7 cellular contexts compared by ENCODE assay signal in the genomic region with DNA sequence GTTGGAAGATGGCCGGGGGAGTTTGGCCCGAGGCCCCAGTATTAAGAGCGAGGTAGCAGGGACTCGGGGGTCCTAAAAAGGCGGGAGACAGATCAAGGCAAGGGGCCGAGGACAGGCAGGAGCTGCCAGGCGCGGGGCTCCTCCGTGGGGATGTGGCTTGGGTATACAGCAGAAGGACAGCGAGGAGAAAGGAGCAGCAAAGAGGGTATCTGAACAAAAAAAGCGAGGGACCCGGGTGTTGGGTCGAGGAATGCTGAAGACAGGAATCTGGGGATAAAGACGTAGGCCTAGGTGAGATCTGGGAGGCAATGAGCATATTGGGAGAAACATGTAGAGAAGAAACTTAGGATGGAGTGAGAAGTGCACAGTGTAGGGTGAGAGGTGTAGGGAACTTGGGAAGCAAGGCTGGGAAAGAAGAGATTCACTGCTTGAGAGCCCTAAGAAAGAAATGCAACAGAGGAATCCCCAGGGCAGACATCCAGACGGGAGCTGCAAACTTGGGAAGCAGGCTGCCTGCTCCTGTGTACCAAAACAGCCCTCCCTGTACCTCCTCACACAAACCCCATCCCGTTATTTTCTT. TPM values are rescaled to one million over a fixed set of nuclear protein-coding genes. Genes with fewer than 3 reads are reported as not detected.
DNase-seq lines count a peak whose midpoint lies in the region; ATAC-seq and TF ChIP-seq lines count a peak whose summit lies in the region.

No MANE protein-coding gene starts in this region.

- H3K27me3 Mint-ChIP-seq in naive thymus-derived CD8-positive, alpha-beta T cell = no peaks in the 10 kb centered on the region

- peak overlapping the region; percentile 82 to 94 (median 88) for H3K27ac Mint-ChIP-seq in naive thymus-derived CD8-positive, alpha-beta T cell

- H3K27me3 ChIP-seq in esophagus (ENCODE audit: control insufficient read depth in 1 of 2, insufficient read depth in 2 of 2, low read length in 2 of 2) = no peaks in the 10 kb centered on the region

- peak; percentile 21 for DNase-seq in RWPE1 (ENCODE audit: low spot score)
- DNase-seq in naive thymus-derived CD8-positive, alpha-beta T cell = peak in 1 of 10 donors; percentile 41
- DNase-seq in stimulated activated CD4-positive, alpha-beta T cell treated with anti-CD3 and anti-CD28 coated beads, Interleukin-4, amount 100 ng/mL, for 1 hour = no peak
- DNase-seq in stimulated activated CD4-positive, alpha-beta T cell treated with anti-CD3 and anti-CD28 coated beads, Interleukin-12 subunit alpha, Interleukin-12 subunit beta, amount 100 ng/mL, for 4 hours = no peak

- CTCF ChIA-PET in HEK293 (lab: Yijun Ruan, JAX) = interaction anchor here (1.0 to 2.7 kb wide), 4 partner anchors 12 to 33 kb away, joined by 3 to 17 read pairs (median 8); partner anchors contain the start of gene SUOX
- CTCF ChIA-PET in RWPE1 (lab: Yijun Ruan, JAX) = interaction anchor here (2.0 to 2.1 kb wide), 2 partner anchors 11 to 12 kb away, joined by 5 to 10 read pairs; partner anchors contain the start of gene SUOX

- H3K4me3 ChIP-seq in GM08714 (ENCODE audit: low read length) (peak overlapping the region; percentile 95), HEK293 (ENCODE audit: low read depth, low read length) (peak overlapping the region; percentile 51), esophagus (ENCODE audit: low read depth in 1 of 2, low read length in 2 of 2) (peak overlapping the region; percentile 57 to 89)

- H3K36me3 ChIP-seq in HEK293 (ENCODE audit: control insufficient read depth in 2 of 2, insufficient read depth in 1 of 2, low read length in 2 of 2) = peaks cover 0 to 19% of the 10 kb centered on the region in 2 experiments; a peak in 2 of 3 replicates
- peaks cover 0 to 11% of the 10 kb centered on the region in 2 donors for H3K36me3 ChIP-seq in esophagus (ENCODE audit: control insufficient read depth in 2 of 2, insufficient read depth in 2 of 2, low read length in 1 of 2)

- ATAC-seq in naive thymus-derived CD8-positive, alpha-beta T cell = peak; percentile 26 to 50

- 3 to 5% methylated on average over 16 of the region's 16 CpGs for WGBS in esophagus, 2 donors

- H3K4me1 ChIP-seq in HEK293 (ENCODE audit: control insufficient read depth, insufficient read depth, low read length) (no peaks in the 10 kb centered on the region; the same call in 1 of the 2 replicates), esophagus (ENCODE audit: control insufficient read depth in 2 of 2, insufficient read depth in 2 of 2, low read length in 1 of 2) (peaks cover 0 to 4% of the 10 kb centered on the region in 2 donors)

- TF ChIP-seq CTCF in HEK293 (tag by site-specific recombination; IDR thresholded peaks at IDR 0.05) (no peak), RWPE1 (conservative IDR thresholded peaks at IDR 0.05; ENCODE audit: low read depth) (no peak)

- POLR2A ChIA-PET in HEK293 (lab: Yijun Ruan, JAX) = interaction anchor here (1.2 to 3.2 kb wide), 4 partner anchors 11 to 279 kb away, joined by 4 to 48 read pairs (median 8); partner anchors contain the start of genes CD63, PA2G4, PYM1 and SUOX
- POLR2A ChIA-PET in RWPE1 (lab: Yijun Ruan, JAX; ENCODE audit: low non-redundant PET) = interaction anchor here (1.2 kb wide), 1 partner anchor 11 kb away, joined by 4 read pairs; the partner anchor contains the start of gene SUOX
- POLR2A ChIA-PET in naive thymus-derived CD8-positive, alpha-beta T cell (lab: Charles Lee) = interaction anchor here (1.0 to 2.1 kb wide), 8 partner anchors 11 to 269 kb away, joined by 3 to 19 read pairs (median 6); partner anchors contain the start of genes PA2G4 and RAB5B

- H3K36me3 Mint-ChIP-seq in naive thymus-derived CD8-positive, alpha-beta T cell = peaks cover 0 to 11% (median 4%) of the 10 kb centered on the region in 3 donors

- peaks cover 13 to 30% (median 25%) of the 10 kb centered on the region in 4 donors for H3K4me1 Mint-ChIP-seq in naive thymus-derived CD8-positive, alpha-beta T cell

- H3K9me3 ChIP-seq in HEK293 (ENCODE audit: control insufficient read depth, insufficient read depth, low read depth, low read length) (no peaks in the 10 kb centered on the region), esophagus (ENCODE audit: control insufficient read depth in 2 of 2, insufficient read depth in 1 of 2, low read depth in 1 of 2, low read length in 1 of 2) (no peaks in the 10 kb centered on the region)

- peak overlapping the region; percentile 75 to 92 (median 90) for H3K4me3 Mint-ChIP-seq in naive thymus-derived CD8-positive, alpha-beta T cell

- H3K9me3 Mint-ChIP-seq in naive thymus-derived CD8-positive, alpha-beta T cell = no peaks in the 10 kb centered on the region

- H3K27ac ChIP-seq in HEK293 (ENCODE audit: extremely low read depth, low read depth, low read length) (peak overlapping the region; percentile 70), RWPE1 (peak overlapping the region; percentile 92), esophagus (ENCODE audit: low read depth in 2 of 2, low read length in 1 of 2) (peak overlapping the region; percentile 85 to 91)

TF ChIP-seq in HEK293, 187 proteins besides CTCF, POLR2A, EP300 and RAD21 (continues in another document):
- TF ChIP-seq, protein P1, sequence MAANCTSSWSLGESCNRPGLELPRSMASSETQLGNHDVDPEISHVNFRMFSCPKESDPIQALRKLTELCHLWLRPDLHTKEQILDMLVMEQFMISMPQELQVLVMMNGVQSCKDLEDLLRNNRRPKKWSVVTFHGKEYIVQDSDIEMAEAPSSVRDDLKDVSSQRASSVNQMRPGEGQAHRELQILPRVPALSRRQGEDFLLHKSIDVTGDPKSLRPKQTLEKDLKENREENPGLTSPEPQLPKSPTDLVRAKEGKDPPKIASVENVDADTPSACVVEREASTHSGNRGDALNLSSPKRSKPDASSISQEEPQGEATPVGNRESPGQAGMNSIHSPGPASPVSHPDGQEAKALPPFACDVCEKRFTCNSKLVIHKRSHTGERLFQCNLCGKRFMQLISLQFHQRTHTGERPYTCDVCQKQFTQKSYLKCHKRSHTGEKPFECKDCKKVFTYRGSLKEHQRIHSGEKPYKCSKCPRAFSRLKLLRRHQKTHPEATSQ (tag by site-specific recombination; IDR thresholded peaks at IDR 0.05) = no peak
- TF ChIP-seq, protein P2, sequence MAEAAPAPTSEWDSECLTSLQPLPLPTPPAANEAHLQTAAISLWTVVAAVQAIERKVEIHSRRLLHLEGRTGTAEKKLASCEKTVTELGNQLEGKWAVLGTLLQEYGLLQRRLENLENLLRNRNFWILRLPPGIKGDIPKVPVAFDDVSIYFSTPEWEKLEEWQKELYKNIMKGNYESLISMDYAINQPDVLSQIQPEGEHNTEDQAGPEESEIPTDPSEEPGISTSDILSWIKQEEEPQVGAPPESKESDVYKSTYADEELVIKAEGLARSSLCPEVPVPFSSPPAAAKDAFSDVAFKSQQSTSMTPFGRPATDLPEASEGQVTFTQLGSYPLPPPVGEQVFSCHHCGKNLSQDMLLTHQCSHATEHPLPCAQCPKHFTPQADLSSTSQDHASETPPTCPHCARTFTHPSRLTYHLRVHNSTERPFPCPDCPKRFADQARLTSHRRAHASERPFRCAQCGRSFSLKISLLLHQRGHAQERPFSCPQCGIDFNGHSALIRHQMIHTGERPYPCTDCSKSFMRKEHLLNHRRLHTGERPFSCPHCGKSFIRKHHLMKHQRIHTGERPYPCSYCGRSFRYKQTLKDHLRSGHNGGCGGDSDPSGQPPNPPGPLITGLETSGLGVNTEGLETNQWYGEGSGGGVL (tag by site-specific recombination; IDR thresholded peaks at IDR 0.05) = no peak
- TF ChIP-seq ZNF274 (IDR thresholded peaks at IDR 0.05; ENCODE audit: low read length) (no peak), ZNF274 (tag by site-specific recombination; IDR thresholded peaks at IDR 0.05; ENCODE audit: borderline replicate concordance) (no peak), ZNF157 (tag by site-specific recombination; IDR thresholded peaks at IDR 0.05) (no peak), ZNF670 (tag by site-specific recombination; IDR thresholded peaks at IDR 0.05; ENCODE audit: low read depth) (no peak), SCRT2 (tag by site-specific recombination; IDR thresholded peaks at IDR 0.05) (no peak), ZNF404 (tag by site-specific recombination; IDR thresholded peaks at IDR 0.05) (no peak), ZSCAN18 (tag by site-specific recombination; IDR thresholded peaks at IDR 0.05) (no peak), ZFP37 (tag by site-specific recombination; IDR thresholded peaks at IDR 0.05) (no peak)

RNA-seq across cellular contexts. Expression of gene SUOX, which starts 10.9 kb away (rescaled TPM):
- 10 to 100 TPM; 14.3 to 14.9 TPM for polyA plus RNA-seq in esophagus
- 1 to 10 TPM; 5.6 to 6.3 TPM for total RNA-seq in naive thymus-derived CD8-positive, alpha-beta T cell
- polyA plus RNA-seq in naive thymus-derived CD8-positive, alpha-beta T cell = under 1 TPM in 2 of 3 donors, not detected in 1; 0.10 to 0.58 TPM

RNA-seq across cellular contexts. Expression of gene IKZF4, which starts 12.9 kb away (rescaled TPM):
- 1 to 10 TPM; 1.5 TPM for polyA plus RNA-seq in esophagus
- total RNA-seq in naive thymus-derived CD8-positive, alpha-beta T cell = 1 to 10 TPM; 4.4 to 5.2 TPM
- polyA plus RNA-seq in naive thymus-derived CD8-positive, alpha-beta T cell = under 1 TPM; 0.48 to 0.67 (median 0.53) TPM

RNA-seq across cellular contexts. Expression of gene RPS26, which starts 33.7 kb away (rescaled TPM):
- polyA plus RNA-seq in esophagus = 100 to 1,000 TPM; 899 to 941 TPM
- total RNA-seq in naive thymus-derived CD8-positive, alpha-beta T cell = 10 to 100 TPM; 56.1 to 58.4 TPM
- polyA plus RNA-seq in naive thymus-derived CD8-positive, alpha-beta T cell = 1,000 to 10,000 TPM in 1 of 3 donors, 100 to 1,000 TPM in 2; 743 to 1,060 (median 810) TPM

RNA-seq across cellular contexts. Expression of gene RAB5B, which starts 34.1 kb away (rescaled TPM):
- polyA plus RNA-seq in esophagus = 10 to 100 TPM; 78.2 to 88.8 TPM
- total RNA-seq in naive thymus-derived CD8-positive, alpha-beta T cell = 10 to 100 TPM; 88.9 to 95.2 TPM
- 10 to 100 TPM; 61.6 to 69.4 (median 65.9) TPM for polyA plus RNA-seq in naive thymus-derived CD8-positive, alpha-beta T cell

RNA-seq across cellular contexts. Expression of gene CDK2, which starts 41.4 kb away (rescaled TPM):
- polyA plus RNA-seq in esophagus = 10 to 100 TPM in 1 of 2 donors, 1 to 10 TPM in 1; 9.2 to 18.8 TPM
- 10 to 100 TPM; 27.5 to 30.8 TPM for total RNA-seq in naive thymus-derived CD8-positive, alpha-beta T cell
- 10 to 100 TPM in 1 of 3 donors, 1 to 10 TPM in 2; 8.0 to 12.4 (median 9.5) TPM for polyA plus RNA-seq in naive thymus-derived CD8-positive, alpha-beta T cell

Comparison
In these comparisons a context has a peak if more than half of its experiments do, and no peak if none do; other contexts are left out.
1. RNA of gene SUOX, which starts 10.9 kb away (polyA plus RNA-seq): 14.3 to 14.9 TPM in esophagus; 0.10 to 0.58 TPM in naive thymus-derived CD8-positive, alpha-beta T cell; every median in the first group is over 4 times any median in the second.
2. Peak in every context shown above with its lines, with median percentiles within 50 percentile points of each other: H3K4me3 ChIP-seq and H3K27ac ChIP-seq.